Comparison of ENCODE assay signal across 16 cellular contexts in the genomic region with DNA sequence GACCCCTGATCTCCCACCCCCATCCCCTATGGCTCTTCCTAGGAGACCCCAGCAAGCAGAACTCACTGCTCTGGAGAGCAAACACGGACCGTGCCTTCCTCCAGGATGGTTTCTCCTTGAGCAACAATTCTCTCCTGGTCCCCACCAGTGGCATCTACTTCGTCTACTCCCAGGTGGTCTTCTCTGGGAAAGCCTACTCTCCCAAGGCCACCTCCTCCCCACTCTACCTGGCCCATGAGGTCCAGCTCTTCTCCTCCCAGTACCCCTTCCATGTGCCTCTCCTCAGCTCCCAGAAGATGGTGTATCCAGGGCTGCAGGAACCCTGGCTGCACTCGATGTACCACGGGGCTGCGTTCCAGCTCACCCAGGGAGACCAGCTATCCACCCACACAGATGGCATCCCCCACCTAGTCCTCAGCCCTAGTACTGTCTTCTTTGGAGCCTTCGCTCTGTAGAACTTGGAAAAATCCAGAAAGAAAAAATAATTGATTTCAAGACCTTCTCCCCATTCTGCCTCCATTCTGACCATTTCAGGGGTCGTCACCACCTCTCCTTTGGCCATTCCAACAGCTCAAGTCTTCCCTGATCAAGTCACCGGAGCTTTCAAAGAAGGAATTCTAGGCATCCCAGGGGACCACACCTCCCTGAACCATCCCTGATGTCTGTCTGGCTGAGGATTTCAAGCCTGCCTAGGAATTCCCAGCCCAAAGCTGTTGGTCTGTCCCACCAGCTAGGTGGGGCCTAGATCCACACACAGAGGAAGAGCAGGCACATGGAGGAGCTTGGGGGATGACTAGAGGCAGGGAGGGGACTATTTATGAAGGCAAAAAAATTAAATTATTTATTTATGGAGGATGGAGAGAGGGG. TPM values are rescaled to one million over a fixed set of nuclear protein-coding genes. Genes with fewer than 3 reads are reported as not detected.
DNase-seq lines count a peak whose midpoint lies in the region; TF ChIP-seq lines count a peak whose summit lies in the region.
"Had no signal": no experiment of that assay in that cellular context is flagged by ENCODE, and none has a peak within 500 bp of the region (broad histone marks: within the 10 kb centered on the region; RNA-seq: fewer than 3 reads in every experiment).

No MANE protein-coding gene starts in this region.

- H3K27me3 Mint-ChIP-seq in activated naive CD4-positive, alpha-beta T cell treated with anti-CD3 and anti-CD28 coated beads for 36 hours (ENCODE audit: low read depth): no peaks in the 10 kb centered on the region

- H3K4me1 ChIP-seq in Peyer's patch (peaks cover 0 to 31% (median 3%) of the 10 kb centered on the region in 4 donors), spleen (peaks cover 45 to 100% (median 83%) of the 10 kb centered on the region in 6 donors)
- peaks cover 84% of the 10 kb centered on the region for H3K4me1 ChIP-seq in effector memory CD4-positive, alpha-beta T cell (ENCODE audit: control insufficient read depth, insufficient read depth, low read length, poor library complexity, severe bottlenecking)

- WGBS in spleen, 5 donors: 84 to 95% (median 90%) methylated on average over 9 of the region's 9 CpGs

- CTCF ChIA-PET in activated naive CD4-positive, alpha-beta T cell treated with anti-CD3 and anti-CD28 coated beads for 36 hours (lab: Charles Lee): interaction anchor here (0.9 to 19.5 kb wide), 5 partner anchors 8 to 79 kb away, joined by 6 to 618 read pairs (median 78); a partner anchor contains a TSS

- H3K4me3 ChIP-seq in Peyer's patch: no peak overlapping the region
- H3K4me3 ChIP-seq in effector memory CD4-positive, alpha-beta T cell (ENCODE audit: insufficient read depth, low read depth, low read length, poor library complexity, severe bottlenecking): peak overlapping the region; percentile 47
- peak overlapping the region in 1 of 8 donors; percentile 71 for H3K4me3 ChIP-seq in spleen
- H3K4me3 ChIP-seq in WERI-Rb-1 (ENCODE audit: low read depth, low read length): no peak overlapping the region

- TF ChIP-seq POLR2A in Peyer's patch (IDR thresholded peaks at IDR 0.05): no peak
- TF ChIP-seq POLR2A in spleen (IDR thresholded peaks at IDR 0.05): no peak

- H3K27ac Mint-ChIP-seq in activated naive CD4-positive, alpha-beta T cell treated with anti-CD3 and anti-CD28 coated beads for 36 hours: peak overlapping the region; percentile 97

- no peaks in the 10 kb centered on the region for H3K27me3 ChIP-seq in Peyer's patch
- no peaks in the 10 kb centered on the region for H3K27me3 ChIP-seq in effector memory CD4-positive, alpha-beta T cell (replicated peaks; ENCODE audit: control insufficient read depth, insufficient read depth, low read length, poor library complexity, severe bottlenecking)
- H3K27me3 ChIP-seq in spleen (replicated peaks in 1 of 7): no peaks in the 10 kb centered on the region
- no peaks in the 10 kb centered on the region for H3K27me3 ChIP-seq in WERI-Rb-1 (ENCODE audit: insufficient read depth, low read depth, severe bottlenecking)

- H3K36me3 ChIP-seq in Peyer's patch (no peaks in the 10 kb centered on the region), spleen (peaks cover 0 to 20% (median 1%) of the 10 kb centered on the region in 6 donors), WERI-Rb-1 (no peaks in the 10 kb centered on the region)
- H3K36me3 ChIP-seq in effector memory CD4-positive, alpha-beta T cell (ENCODE audit: control insufficient read depth, insufficient read depth, low read length): peaks cover 3% of the 10 kb centered on the region
- H3K36me3 ChIP-seq: transverse colon had no signal

- intact Hi-C loops in activated naive CD4-positive, alpha-beta T cell treated with anti-CD3 and anti-CD28 coated beads for 36 hours (cut with micrococcal nuclease): loop anchor here (2.0 to 10.0 kb wide), 2 partner anchors 253 to 1059 kb away; a partner anchor contains a TSS
- intact Hi-C loops in spleen (cut with DNase I; ENCODE audit: low total_unique reads): no loop called here

- H3K4me3 Mint-ChIP-seq in activated naive CD4-positive, alpha-beta T cell treated with anti-CD3 and anti-CD28 coated beads for 36 hours: peak overlapping the region; percentile 94

- TF ChIP-seq CTCF in Peyer's patch (IDR thresholded peaks at IDR 0.05) (no peak), spleen (IDR thresholded peaks at IDR 0.05 in 8 of 11, conservative IDR thresholded peaks at IDR 0.05 in 3 of 11) (no peak), WERI-Rb-1 (IDR thresholded peaks at IDR 0.05; ENCODE audit: low read depth, low read length) (no peak)

- H3K9me3 Mint-ChIP-seq in activated naive CD4-positive, alpha-beta T cell treated with anti-CD3 and anti-CD28 coated beads for 36 hours: no peaks in the 10 kb centered on the region

- H3K27ac ChIP-seq in Peyer's patch (peak overlapping the region in 3 of 4 donors; percentile 72 to 93 (median 76)), spleen (peak overlapping the region; percentile 36 to 98 (median 89)), WERI-Rb-1 (no peak overlapping the region)
- H3K27ac ChIP-seq in effector memory CD4-positive, alpha-beta T cell (ENCODE audit: insufficient read depth, low read length, poor library complexity, severe bottlenecking): peak overlapping the region; percentile 95

- no peaks in the 10 kb centered on the region for H3K9me3 ChIP-seq in Peyer's patch
- H3K9me3 ChIP-seq in effector memory CD4-positive, alpha-beta T cell (ENCODE audit: control insufficient read depth, low read length): no peaks in the 10 kb centered on the region
- H3K9me3 ChIP-seq in spleen: no peaks in the 10 kb centered on the region
- no peaks in the 10 kb centered on the region for H3K9me3 ChIP-seq in WERI-Rb-1 (ENCODE audit: severe bottlenecking)
- H3K9me3 ChIP-seq: transverse colon had no signal

- no peak for DNase-seq in activated naive CD4-positive, alpha-beta T cell treated with anti-CD3 and anti-CD28 coated beads for 36 hours
- no peak for DNase-seq in activated naive CD4-positive, alpha-beta T cell (lab: John Stamatoyannopoulos, UW)
- DNase-seq in Peyer's patch (no peak), spleen (peak; percentile 58), WERI-Rb-1 (no peak), globus pallidus (ENCODE audit: low spot score) (no peak), GM03348 (ENCODE audit: low spot score) (no peak)
- DNase-seq in effector memory CD4-positive, alpha-beta T cell: no peak
- DNase-seq: activated CD4-positive, CD25-positive, alpha-beta regulatory T cell treated with anti-CD3 and anti-CD28 coated beads, Interleukin-2, amount 50 U/mL, for 72 hours; DND-41; midbrain; NCI-H345; OCI-M1; transverse colon had no signal

- peaks cover 44% of the 10 kb centered on the region for H3K36me3 Mint-ChIP-seq in activated naive CD4-positive, alpha-beta T cell treated with anti-CD3 and anti-CD28 coated beads for 36 hours (ENCODE audit: low read depth)

- H3K4me1 Mint-ChIP-seq in activated naive CD4-positive, alpha-beta T cell treated with anti-CD3 and anti-CD28 coated beads for 36 hours (ENCODE audit: low read depth): peaks cover 66% of the 10 kb centered on the region

RNA-seq across cellular contexts. Expression of a gene that starts 1.4 kb away (rescaled TPM):
- 100 to 1,000 TPM; 165 to 173 TPM for total RNA-seq in activated naive CD4-positive, alpha-beta T cell treated with anti-CD3 and anti-CD28 coated beads for 36 hours
- not detected for total RNA-seq in Peyer's patch
- 10 to 100 TPM in 1 of 7 donors, 1 to 10 TPM in 6; 2.4 to 14.4 (median 5.1) TPM for total RNA-seq in spleen
- 1 to 10 TPM; 6.8 to 9.2 (median 7.3) TPM for polyA plus RNA-seq in spleen
- total RNA-seq: posterior vena cava, transverse colon had no signal

RNA-seq across cellular contexts. Expression of a gene that starts 1.9 kb away (rescaled TPM):
- 10 to 100 TPM; 31.6 to 33.2 TPM for total RNA-seq in activated naive CD4-positive, alpha-beta T cell treated with anti-CD3 and anti-CD28 coated beads for 36 hours
- total RNA-seq in Peyer's patch (1 to 10 TPM in 1 of 4 donors, under 1 TPM in 1, not detected in 2; 0.67 to 3.4 TPM), spleen (10 to 100 TPM in 5 of 7 donors, 1 to 10 TPM in 2; 6.5 to 18.3 (median 11.6) TPM)
- 10 to 100 TPM in 2 of 3 donors, 1 to 10 TPM in 1; 5.5 to 17.3 (median 13.3) TPM for polyA plus RNA-seq in spleen

RNA-seq across cellular contexts. Expression of a gene that starts 8.8 kb away (rescaled TPM):
- 10 to 100 TPM; 50.5 to 52.3 TPM for total RNA-seq in activated naive CD4-positive, alpha-beta T cell treated with anti-CD3 and anti-CD28 coated beads for 36 hours
- total RNA-seq in Peyer's patch: 10 to 100 TPM in 1 of 4 donors, not detected in 3; 14.9 TPM
- total RNA-seq in spleen: 100 to 1,000 TPM in 6 of 7 donors, 10 to 100 TPM in 1; 83.0 to 403 (median 162) TPM
- 1,000 to 10,000 TPM in 1 of 3 donors, 100 to 1,000 TPM in 2; 804 to 1,256 (median 838) TPM for polyA plus RNA-seq in spleen
- polyA plus RNA-seq: keratinocyte had no signal

RNA-seq across cellular contexts. Expression of a gene that starts 12.6 kb away (rescaled TPM):
- total RNA-seq in activated naive CD4-positive, alpha-beta T cell treated with anti-CD3 and anti-CD28 coated beads for 36 hours: 10 to 100 TPM; 11.5 to 12.5 TPM
- total RNA-seq in Peyer's patch: 10 to 100 TPM in 1 of 4 donors, 1 to 10 TPM in 1, not detected in 2; 2.5 to 11.6 TPM
- total RNA-seq in spleen: 100 to 1,000 TPM; 139 to 268 (median 217) TPM
- 100 to 1,000 TPM; 128 to 214 (median 203) TPM for polyA plus RNA-seq in spleen
- polyA plus RNA-seq: keratinocyte had no signal

RNA-seq across cellular contexts. Expression of a gene that starts 19.3 kb away (rescaled TPM):
- total RNA-seq in activated naive CD4-positive, alpha-beta T cell treated with anti-CD3 and anti-CD28 coated beads for 36 hours: 1 to 10 TPM; 2.8 TPM
- total RNA-seq in Peyer's patch (not detected), spleen (10 to 100 TPM in 6 of 7 donors, 1 to 10 TPM in 1; 7.8 to 28.1 (median 12.1) TPM)
- 10 to 100 TPM; 15.9 to 30.3 (median 25.3) TPM for polyA plus RNA-seq in spleen
- total RNA-seq: posterior vena cava, transverse colon had no signal
- polyA plus RNA-seq: keratinocyte had no signal

Comparison
In these comparisons a context has a peak if more than half of its experiments do, and no peak if none do; other contexts are left out.
1. RNA of a gene that starts 1.4 kb away (total RNA-seq): 165 to 173 TPM in activated naive CD4-positive, alpha-beta T cell treated with anti-CD3 and anti-CD28 coated beads for 36 hours; 2.4 to 14.4 TPM in spleen and not detected in Peyer's patch; every median in the first group is over 10 times any median in the second.